In genomic region chr2:134599236-134599635, GRCh38 we compare ENCODE assay signal across 31 cellular contexts.
"Had no signal": no experiment of that assay in that cellular context is flagged by ENCODE, and none has a peak within 500 bp of the region (broad histone marks: within the 10 kb centered on the region; RNA-seq: fewer than 3 reads in every experiment).

No MANE protein-coding gene starts in this region.

- H3K9me3 ChIP-seq: neutrophil, ovary, psoas muscle, testis, transverse colon, vagina had no signal

- H3K36me3 ChIP-seq: neutrophil, ovary, spleen, suprapubic skin, tibial artery, transverse colon, upper lobe of left lung, vagina had no signal

- ATAC-seq: naive thymus-derived CD8-positive, alpha-beta T cell; natural killer cell treated with Interleukin-12 subunit alpha and Interleukin-12 subunit beta and Interleukin-15 and Interleukin-18, amount 100 ng/mL, for 72 hours; psoas muscle; right cardiac atrium; sciatic nerve; stimulated activated memory B cell treated with anti-CD40 and anti-IgM and Interleukin-4, amounts not matched to agents 10 μg/mL and 1 μg/mL and 100 μg/mL, for 72 hours; stimulated activated naive CD8-positive, alpha-beta T cell treated with anti-CD3 and anti-CD28 coated beads, Interleukin-15, amount 100 ng/mL, for 72 hours; stimulated activated naive CD8-positive, alpha-beta T cell treated with anti-CD3 and anti-CD28 coated beads, Interleukin-15, Interleukin-2, amounts not matched to agents 100 U/mL and 50 U/mL, for 24 hours had no signal

- H3K27ac ChIP-seq: neutrophil, ovary, parathyroid adenoma, psoas muscle, skin epidermis, spleen, suprapubic skin, testis, tibial artery, transverse colon, upper lobe of left lung, vagina had no signal

- H3K4me1 ChIP-seq: parathyroid adenoma, psoas muscle, spleen, suprapubic skin, testis, tibial artery, transverse colon, upper lobe of left lung, vagina had no signal

- H3K4me3 ChIP-seq: ovary, psoas muscle, skin epidermis, smooth muscle cell, spleen, suprapubic skin, testis, tibial artery, transverse colon, upper lobe of left lung, vagina had no signal

- H3K4me2 ChIP-seq: smooth muscle cell had no signal

- FAIRE-seq: urothelium cell line had no signal

- H2AFZ ChIP-seq: parathyroid adenoma had no signal

- DNase-seq: naive thymus-derived CD8-positive, alpha-beta T cell; nephron progenitor cell; nucleus accumbens; ovary; posterior cingulate gyrus; psoas muscle; right cardiac atrium; spleen; stimulated activated CD4-positive, alpha-beta T cell treated with anti-CD3 and anti-CD28 coated beads, Interleukin-12 subunit alpha, Interleukin-12 subunit beta, amount 100 ng/mL, for 4 hours; stimulated activated CD4-positive, alpha-beta T cell treated with anti-CD3 and anti-CD28 coated beads, Interleukin-1b, Interleukin-23, amount 100 ng/mL, for 48 hours; stimulated activated CD4-positive, alpha-beta T cell treated with anti-CD3 and anti-CD28 coated beads, Interleukin-4, amount 100 ng/mL, for 1 hour; stimulated activated CD4-positive, alpha-beta T cell treated with anti-CD3 and anti-CD28 coated beads, Interleukin-4, amount 100 ng/mL, for 4 hours; stimulated activated CD8-positive, alpha-beta memory T cell treated with anti-CD3 and anti-CD28 coated beads, Interleukin-4, amount 100 ng/mL, for 48 hours; stimulated activated naive CD4-positive, alpha-beta T cell; stimulated activated naive CD8-positive, alpha-beta T cell treated with anti-CD3 and anti-CD28 coated beads, Interleukin-15, amount 100 ng/mL, for 72 hours; stimulated activated naive CD8-positive, alpha-beta T cell treated with anti-CD3 and anti-CD28 coated beads, Interleukin-15, Interleukin-2, amounts not matched to agents 100 U/mL and 50 U/mL, for 24 hours; substantia nigra; testis; tibial artery; transverse colon; upper lobe of left lung had no signal

- H3K27me3 ChIP-seq: neutrophil, ovary, spleen, testis, tibial artery, transverse colon, upper lobe of left lung, vagina had no signal

- H3K79me2 ChIP-seq: parathyroid adenoma had no signal

- H3K9ac ChIP-seq: parathyroid adenoma had no signal
